ENCODE assay signal across 31 cellular contexts in the genomic region with DNA sequence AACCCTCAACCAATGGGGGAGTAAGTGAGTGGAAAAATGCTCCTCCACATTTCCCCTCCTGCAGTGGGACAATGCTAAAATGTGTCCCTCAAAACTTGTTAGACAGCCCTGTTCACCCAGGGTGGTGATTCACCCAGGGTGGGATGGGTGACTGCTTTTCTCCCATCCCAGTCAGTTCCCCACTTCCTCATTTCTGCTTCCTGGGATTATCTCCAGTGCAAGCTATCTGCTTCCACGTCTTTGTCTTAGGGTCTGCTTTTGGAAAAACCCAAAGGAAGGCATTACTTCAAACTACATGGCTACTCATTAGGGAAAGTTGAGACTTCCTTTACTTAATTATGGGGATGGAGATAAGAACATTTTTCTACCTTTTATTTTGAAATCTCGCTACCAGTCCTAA. TPM values are rescaled to one million over a fixed set of nuclear protein-coding genes. Genes with fewer than 3 reads are reported as not detected.
"Had no signal": no experiment of that assay in that cellular context is flagged by ENCODE, and none has a peak within 500 bp of the region (broad histone marks: within the 10 kb centered on the region; RNA-seq: fewer than 3 reads in every experiment).

No MANE protein-coding gene starts in this region.

- ATAC-seq: left colon; left lung; lower lobe of right lung; natural killer cell; right cardiac atrium; sciatic nerve; stimulated activated naive B cell treated with anti-CD40 and anti-IgM and Interleukin-4, amounts not matched to agents 10 μg/mL and 1 μg/mL and 100 μg/mL, for 72 hours; stimulated activated naive CD8-positive, alpha-beta T cell treated with anti-CD3 and anti-CD28 coated beads, Interleukin-15, Interleukin-2, amounts not matched to agents 100 U/mL and 50 U/mL, for 24 hours; upper lobe of right lung had no signal

- H3K27ac ChIP-seq: left lung, lower lobe of right lung, neural progenitor cell, ovary, skin epidermis, suprapubic skin, thoracic aorta, tibial artery, upper lobe of right lung had no signal

- H3K4me3 ChIP-seq: left lung, lower lobe of right lung, neural progenitor cell, ovary, skin epidermis, suprapubic skin, thoracic aorta, tibial artery, upper lobe of right lung had no signal

- H3K4me2 ChIP-seq: neural progenitor cell had no signal

- H3K36me3 ChIP-seq: left lung, lower lobe of right lung, neural progenitor cell, ovary, suprapubic skin, thoracic aorta, tibial artery, upper lobe of right lung had no signal

- H3K4me1 ChIP-seq: left lung, lower lobe of right lung, suprapubic skin, tibial artery, upper lobe of right lung had no signal

- FAIRE-seq: keratinocyte, urothelium cell line had no signal

- H3K9ac ChIP-seq: neural progenitor cell had no signal

- H3K27me3 ChIP-seq: left lung, neural progenitor cell, ovary, suprapubic skin, tibial artery, upper lobe of right lung had no signal

- H2AFZ ChIP-seq: neural progenitor cell had no signal

- DNase-seq: kidney glomerular epithelial cell; left colon; left lung; lower lobe of right lung; mammary epithelial cell; mesenchymal stem cell; naive B cell; natural killer cell; nephron progenitor cell; ovary; right cardiac atrium; stimulated activated CD4-positive, alpha-beta T cell treated with anti-CD3 and anti-CD28 coated beads, Interleukin-12 subunit alpha, Interleukin-12 subunit beta, amount 100 ng/mL, for 4 hours; stimulated activated CD4-positive, alpha-beta T cell treated with anti-CD3 and anti-CD28 coated beads, Interleukin-15, amount 100 ng/mL, for 24 hours; stimulated activated CD4-positive, alpha-beta T cell treated with anti-CD3 and anti-CD28 coated beads, Interleukin-2, amount 100 ng/mL, for 24 hours; stimulated activated CD4-positive, alpha-beta T cell treated with anti-CD3 and anti-CD28 coated beads, Interleukin-4, amount 100 ng/mL, for 1 hour; stimulated activated naive B cell treated with anti-CD40 and anti-IgM and Interleukin-4, amounts not matched to agents 10 μg/mL and 1 μg/mL and 100 μg/mL, for 72 hours; stimulated activated naive CD8-positive, alpha-beta T cell treated with anti-CD3 and anti-CD28 coated beads, Interleukin-15, Interleukin-2, amounts not matched to agents 100 U/mL and 50 U/mL, for 24 hours; tibial artery; trophoblast cell; upper lobe of right lung had no signal

- H3K9me3 ChIP-seq: left lung, lower lobe of right lung, ovary, suprapubic skin, thoracic aorta, tibial artery, upper lobe of right lung had no signal

RNA-seq across cellular contexts. Expression of gene ETNPPL, which starts 45.5 kb away (rescaled TPM):
- total RNA-seq: left colon, left lung, lower lobe of right lung, mammary epithelial cell, mesothelial cell of epicardium, mononuclear cell, natural killer cell, renal cortical epithelial cell, subcutaneous adipose tissue, suprapubic skin, thoracic aorta, upper lobe of right lung had no signal
- polyA plus RNA-seq: keratinocyte, mammary epithelial cell had no signal
